Comparison of ENCODE assay signal across 26 cellular contexts in the genomic region with DNA sequence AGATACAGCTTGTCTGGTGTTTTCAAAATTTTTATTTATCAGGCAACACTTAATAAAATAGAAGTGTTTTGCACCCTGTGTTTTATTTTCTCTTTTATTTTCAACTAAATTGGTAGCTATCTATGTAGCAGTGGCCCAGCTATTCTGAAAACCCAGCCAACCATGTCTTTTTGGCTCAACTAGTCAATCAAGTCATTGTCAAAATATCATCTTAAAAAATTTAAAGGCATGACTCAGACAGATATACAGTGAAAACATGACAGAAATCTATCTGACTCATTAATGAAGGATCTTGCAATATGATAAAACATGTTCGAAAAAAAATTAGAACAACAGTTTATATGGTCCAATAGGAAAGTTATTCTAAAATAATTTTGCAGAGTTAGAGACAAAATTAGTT.
DNase-seq lines count a peak whose midpoint lies in the region; ATAC-seq and TF ChIP-seq lines count a peak whose summit lies in the region.
"Had no signal": no experiment of that assay in that cellular context is flagged by ENCODE, and none has a peak within 500 bp of the region (broad histone marks: within the 10 kb centered on the region; RNA-seq: fewer than 3 reads in every experiment).

No MANE protein-coding gene starts in this region.

- POLR2A ChIA-PET in CD8-positive, alpha-beta memory T cell (lab: Charles Lee), result no interaction called here

- H3K79me2 ChIP-seq in ACC112 (ENCODE audit: control insufficient read depth, insufficient read depth, low read length, unreplicated experiment), result no peaks in the 10 kb centered on the region

- TF ChIP-seq EP300 in Ishikawa (IDR thresholded peaks at IDR 0.05; ENCODE audit: borderline replicate concordance), result peak; percentile 29; the same call in 1 of the 2 replicates

- H3K36me3 ChIP-seq in ACC112 (ENCODE audit: insufficient read depth, low read length), result peaks cover 5% of the 10 kb centered on the region
- H3K36me3 ChIP-seq in CD8-positive, alpha-beta memory T cell (ENCODE audit: insufficient read depth, low read length), result no peaks in the 10 kb centered on the region
- H3K36me3 ChIP-seq: colonic mucosa had no signal

- H3K4me1 Mint-ChIP-seq in CD8-positive, alpha-beta memory T cell, result no peaks in the 10 kb centered on the region
- H3K4me1 Mint-ChIP-seq: brain, T-cell had no signal

- peaks cover 22% of the 10 kb centered on the region for H3K4me1 ChIP-seq in ACC112 (ENCODE audit: control insufficient read depth, insufficient read depth, low read length, unreplicated experiment)
- no peaks in the 10 kb centered on the region for H3K4me1 ChIP-seq in CD8-positive, alpha-beta memory T cell (ENCODE audit: insufficient read depth, low read length)
- H3K4me1 ChIP-seq: colonic mucosa had no signal

- TF ChIP-seq RAD21 in Ishikawa (IDR thresholded peaks at IDR 0.05; ENCODE audit: low read depth), result no peak

- DNase-seq in choroid plexus epithelial cell (ENCODE audit: low read depth) (peak; percentile 47), hepatic stellate cell (ENCODE audit: low spot score) (peak; percentile 4), DMS153 (lab: John Stamatoyannopoulos, UW) (no peak)
- DNase-seq in CD8-positive, alpha-beta memory T cell, result no peak
- DNase-seq: activated CD8-positive, alpha-beta T cell treated with anti-CD3 and anti-CD28 coated beads for 36 hours; activated effector memory CD4-positive, alpha-beta T cell treated with Interleukin-2 at 50 U/mL for 16 hours; activated T-cell treated with anti-CD3 and anti-CD28 coated beads for 4 hours; colonic mucosa; DMS79 treated with DMSO at 0.1 percent for 48 hours; H9; heart right ventricle; left ventricle myocardium inferior; naive B cell; NCI-H2107; NCI-H524; PC-9; SIG-M5; T-cell had no signal

- H3K9me3 ChIP-seq in CD8-positive, alpha-beta memory T cell (ENCODE audit: low read length), result no peaks in the 10 kb centered on the region
- H3K9me3 ChIP-seq: A549, colonic mucosa, heart right ventricle, left ventricle myocardium inferior had no signal

- no peak overlapping the region for H3K4me3 Mint-ChIP-seq in CD8-positive, alpha-beta memory T cell
- H3K4me3 Mint-ChIP-seq: activated CD8-positive, alpha-beta T cell treated with anti-CD3 and anti-CD28 coated beads for 36 hours; B cell; brain; H9; naive B cell; T-cell; type B pancreatic cell had no signal

- H3K27ac ChIP-seq in ACC112 (ENCODE audit: low read depth, low read length), result peak overlapping the region; percentile 27; the same call in 1 of the 2 replicates
- H3K27ac ChIP-seq in CD8-positive, alpha-beta memory T cell (ENCODE audit: low read depth, low read length), result no peak overlapping the region
- H3K27ac ChIP-seq: A549, colonic mucosa, heart right ventricle, left ventricle myocardium inferior, PC-9 had no signal

- no peaks in the 10 kb centered on the region for H3K9me3 Mint-ChIP-seq in CD8-positive, alpha-beta memory T cell
- H3K9me3 Mint-ChIP-seq: activated CD8-positive, alpha-beta T cell treated with anti-CD3 and anti-CD28 coated beads for 36 hours; brain; H9; naive B cell; T-cell; type B pancreatic cell had no signal

- CTCF ChIA-PET in CD8-positive, alpha-beta memory T cell (lab: Charles Lee), result no interaction called here

- no peaks in the 10 kb centered on the region for H3K27me3 Mint-ChIP-seq in CD8-positive, alpha-beta memory T cell
- H3K27me3 Mint-ChIP-seq: activated CD8-positive, alpha-beta T cell treated with anti-CD3 and anti-CD28 coated beads for 36 hours; B cell; brain; naive B cell; T-cell; type B pancreatic cell had no signal

- H3K4me3 ChIP-seq in ACC112 (ENCODE audit: low read depth, low read length) (no peak overlapping the region), choroid plexus epithelial cell (ENCODE audit: low read depth, low read length) (no peak overlapping the region)
- no peak overlapping the region for H3K4me3 ChIP-seq in CD8-positive, alpha-beta memory T cell (ENCODE audit: low read length)
- H3K4me3 ChIP-seq: A549, colonic mucosa, heart right ventricle, left ventricle myocardium inferior, PC-9 had no signal

- no peak overlapping the region for H2AFZ ChIP-seq in ACC112 (ENCODE audit: low read length, unreplicated experiment)
- H2AFZ ChIP-seq: PC-9 had no signal

- no peaks in the 10 kb centered on the region for H3K27me3 ChIP-seq in ACC112 (ENCODE audit: insufficient read depth, low read length)
- H3K27me3 ChIP-seq in CD8-positive, alpha-beta memory T cell (ENCODE audit: insufficient read depth, low read length, poor library complexity, severe bottlenecking), result no peaks in the 10 kb centered on the region
- H3K27me3 ChIP-seq: colonic mucosa, heart right ventricle had no signal

- TF ChIP-seq CTCF in choroid plexus epithelial cell (conservative IDR thresholded peaks at IDR 0.05; ENCODE audit: low read depth, low read length), result no peak

- no peak overlapping the region for H3K27ac Mint-ChIP-seq in CD8-positive, alpha-beta memory T cell
- H3K27ac Mint-ChIP-seq: activated CD8-positive, alpha-beta T cell treated with anti-CD3 and anti-CD28 coated beads for 36 hours; B cell; brain; H9; naive B cell; T-cell; type B pancreatic cell had no signal

- no peak for ATAC-seq in activated CD4-positive, CD25-positive, alpha-beta regulatory T cell treated with anti-CD3 and anti-CD28 coated beads, Interleukin-2, amount 50 U/mL, for 24 hours
- ATAC-seq in HG03442 (IDR thresholded peaks at IDR 0.05; ENCODE audit: unreplicated experiment), result no peak
- ATAC-seq: A549; activated CD8-positive, alpha-beta T cell treated with anti-CD3 and anti-CD28 coated beads for 36 hours; heart right ventricle; T-cell had no signal

- H3K36me3 Mint-ChIP-seq in CD8-positive, alpha-beta memory T cell, result peaks cover 12 to 52% (median 30%) of the 10 kb centered on the region in 3 donors

TF ChIP-seq in Ishikawa, 13 proteins besides CTCF, POLR2A, EP300 and RAD21:
- TF ChIP-seq TEAD4 (IDR thresholded peaks at IDR 0.05) (peak; percentile 53), CEBPB (IDR thresholded peaks at IDR 0.05) (no peak), NFIC (IDR thresholded peaks at IDR 0.05) (peak; percentile 75), TCF12 (IDR thresholded peaks at IDR 0.05; ENCODE audit: low read depth) (no peak)

Comparison
In these comparisons a context has a peak if more than half of its experiments do, and no peak if none do; other contexts are left out.
1. DNase-seq: peak in choroid plexus epithelial cell (single experiment) and hepatic stellate cell (single experiment); none in DMS153 (single experiment) and CD8-positive, alpha-beta memory T cell (0 of 5).